In the genomic region with DNA sequence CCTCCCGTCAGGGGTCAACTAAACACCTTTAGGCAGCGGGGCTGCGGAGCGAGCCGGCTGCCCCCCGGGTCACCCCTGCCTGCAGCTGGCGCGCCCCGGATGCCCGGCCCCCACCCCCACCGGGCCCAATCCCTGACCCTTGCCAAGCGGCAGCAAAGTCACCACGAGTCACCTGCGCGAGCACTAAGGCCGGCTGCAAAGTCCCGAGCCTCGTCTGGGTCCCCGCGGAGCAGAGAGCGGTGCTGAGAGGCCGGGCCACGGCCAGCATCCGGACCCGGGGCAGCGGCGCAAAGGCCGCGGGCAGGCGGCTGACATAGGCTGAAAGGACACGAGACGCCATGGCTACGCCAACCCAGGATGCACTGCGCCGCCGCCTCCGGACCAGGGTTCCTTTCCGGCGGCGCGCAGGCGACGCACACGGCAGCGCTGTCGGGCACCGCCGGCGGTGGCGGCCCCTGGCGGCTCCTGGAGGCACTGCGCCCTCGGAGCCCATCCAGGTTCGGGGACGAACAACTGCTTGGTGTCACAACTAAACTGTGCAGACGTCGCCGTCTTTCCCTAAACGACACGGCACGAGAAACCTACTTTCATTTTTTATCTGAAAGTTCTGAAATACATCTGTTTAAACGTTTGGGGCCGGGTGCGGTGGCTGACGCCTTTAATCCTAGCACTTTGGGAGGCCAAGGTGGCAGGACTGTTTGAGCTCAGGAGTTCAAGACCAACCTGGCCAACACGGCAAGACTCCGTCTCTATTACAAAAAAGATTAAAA, we compare ENCODE assay signal across 8 cellular contexts. TPM values are rescaled to one million over a fixed set of nuclear protein-coding genes. Genes with fewer than 3 reads are reported as not detected.
A peak's percentile ranks its signal among the peaks of the same experiment; 100 is the strongest.
DNase-seq lines count a peak whose midpoint lies in the region; ATAC-seq and TF ChIP-seq lines count a peak whose summit lies in the region.

TSS of gene NDUFAB1 (minus strand) at position 366 of the 770 bp plus-strand sequence. CDS start at position 340, 26 bp downstream.

- H3K4me3 ChIP-seq in right cardiac atrium (ENCODE audit: low read length) (peak within 1 kb of the TSS; percentile 68), uterus (peak within 1 kb of the TSS; percentile 92 to 95)

- H3K27me3 ChIP-seq in right cardiac atrium (ENCODE audit: control insufficient read depth, insufficient read depth) (no peaks in the 10 kb centered on the region), uterus (no peaks in the 10 kb centered on the region)

- TF ChIP-seq POLR2A in uterus (IDR thresholded peaks at IDR 0.05): no peak

- WGBS in right cardiac atrium: 2% methylated on average over 67 of the region's 67 CpGs

- TF ChIP-seq CTCF in uterus (IDR thresholded peaks at IDR 0.05): peak; percentile 98 to 100 (median 99)

- H3K36me3 ChIP-seq in uterus: no peaks in the 10 kb centered on the region

- intact Hi-C loops in right cardiac atrium (cut with DNase I) (loop anchor here in 3 of 4 donors (2.0 to 5.0 kb wide), 2 partner anchors 39 kb away; partner anchors contain the start of genes EARS2 (in 3 of the 3) and UBFD1 (in 3 of the 3)), uterus (cut with DNase I; ENCODE audit: low total_unique reads) (no loop called here)

- DNase-seq in NCI-H146 (lab: John Stamatoyannopoulos, UW) (peak; percentile 89), T-helper 2 cell (peak; percentile 77 to 93 (median 85)), right cardiac atrium (peak; percentile 91 to 96 (median 96)), putamen (ENCODE audit: low spot score) (peak; percentile 89), uterus (peak; percentile 80 to 87)

- H3K4me1 ChIP-seq in right cardiac atrium (ENCODE audit: control insufficient read depth, insufficient read depth, low read length): peaks cover 3% of the 10 kb centered on the region
- peaks cover 7 to 15% of the 10 kb centered on the region in 2 donors for H3K4me1 ChIP-seq in uterus

- ATAC-seq in GM18498 (IDR thresholded peaks at IDR 0.05; ENCODE audit: unreplicated experiment) (peak; percentile 96), HG02870 (IDR thresholded peaks at IDR 0.05; ENCODE audit: unreplicated experiment) (peak; percentile 93), right cardiac atrium (peak; percentile 97 to 98)

- H3K9me3 ChIP-seq in right cardiac atrium (ENCODE audit: control insufficient read depth, low read length) (no peaks in the 10 kb centered on the region), uterus (no peaks in the 10 kb centered on the region)

- H3K27ac ChIP-seq in angular gyrus (ENCODE audit: low read depth, low read length): peak within 1 kb of the TSS; percentile 82
- H3K27ac ChIP-seq in right cardiac atrium (ENCODE audit: low read length): peak within 1 kb of the TSS; percentile 83
- peak within 1 kb of the TSS; percentile 81 to 88 for H3K27ac ChIP-seq in uterus

RNA-seq across cellular contexts. Expression of gene NDUFAB1, which starts in this region (rescaled TPM):
- total RNA-seq in right cardiac atrium (100 to 1,000 TPM; 378 to 517 (median 448) TPM), uterus (100 to 1,000 TPM in 1 of 4 donors, 10 to 100 TPM in 3; 48.0 to 161 (median 59.0) TPM)
- 1,123 TPM for polyA plus RNA-seq in right cardiac atrium

Comparison
In these comparisons a context has a peak if more than half of its experiments do, and no peak if none do; other contexts are left out.
1. Peak in every context shown above with its lines: DNase-seq, ATAC-seq, H3K4me3 ChIP-seq and H3K27ac ChIP-seq.